In genomic region chr10:124517466-124517865, GRCh38 we compare ENCODE assay signal across 17 cellular contexts. TPM values are rescaled to one million over a fixed set of nuclear protein-coding genes. Genes with fewer than 3 reads are reported as not detected.
A peak's percentile ranks its signal among the peaks of the same experiment; 100 is the strongest.
DNase-seq lines count a peak whose midpoint lies in the region; ATAC-seq and TF ChIP-seq lines count a peak whose summit lies in the region.
"Had no signal": no experiment of that assay in that cellular context is flagged by ENCODE, and none has a peak within 500 bp of the region (broad histone marks: within the 10 kb centered on the region; RNA-seq: fewer than 3 reads in every experiment).

No MANE protein-coding gene starts in this region.

- no peaks in the 10 kb centered on the region for H3K27me3 ChIP-seq in osteoblast (ENCODE audit: insufficient read depth, low read length)
- H3K27me3 ChIP-seq: BE2C had no signal

- H3K27ac Mint-ChIP-seq in chondrocyte (ENCODE audit: unreplicated experiment) = no peak overlapping the region
- H3K27ac Mint-ChIP-seq: CD8-positive, alpha-beta T cell had no signal

- H3K27me3 Mint-ChIP-seq in chondrocyte (ENCODE audit: low read depth) = no peaks in the 10 kb centered on the region
- H3K27me3 Mint-ChIP-seq: IgD-negative memory B cell had no signal

- H3K36me3 Mint-ChIP-seq in chondrocyte (ENCODE audit: low read depth) = peaks cover 3% of the 10 kb centered on the region

- H3K9me3 Mint-ChIP-seq in chondrocyte (ENCODE audit: low read depth) = peaks cover 6% of the 10 kb centered on the region
- H3K9me3 Mint-ChIP-seq: CD8-positive, alpha-beta T cell; H9; IgD-negative memory B cell had no signal

- no peaks in the 10 kb centered on the region for H3K4me1 ChIP-seq in osteoblast (ENCODE audit: insufficient read depth, low read length)
- H3K4me1 ChIP-seq: A549, BE2C had no signal

- no peaks in the 10 kb centered on the region for H4K20me1 ChIP-seq in osteoblast (ENCODE audit: insufficient read depth, low read length)

- H3K4me3 Mint-ChIP-seq in chondrocyte (ENCODE audit: unreplicated experiment) = no peak overlapping the region
- H3K4me3 Mint-ChIP-seq: CD8-positive, alpha-beta T cell; H9; IgD-negative memory B cell had no signal

- intact Hi-C loops in cardiac septum (cut with DNase I) = no loop called here

- TF ChIP-seq CTCF in chondrocyte (IDR thresholded peaks at IDR 0.05) (no peak), osteoblast (IDR thresholded peaks at IDR 0.05; ENCODE audit: extremely low read depth, low read depth, low read length) (no peak)

- no peaks in the 10 kb centered on the region for H3K4me1 Mint-ChIP-seq in chondrocyte (ENCODE audit: low read depth)
- H3K4me1 Mint-ChIP-seq: IgD-negative memory B cell had no signal

- no peaks in the 10 kb centered on the region for H3K9me3 ChIP-seq in osteoblast (ENCODE audit: low read depth, low read length)
- H3K9me3 ChIP-seq: A549, BE2C had no signal

- H3K27ac ChIP-seq in osteoblast (ENCODE audit: low read depth, low read length) = no peak overlapping the region
- H3K27ac ChIP-seq: A549, C4-2B, GM23248 had no signal

- no peaks in the 10 kb centered on the region for H3K79me2 ChIP-seq in osteoblast (ENCODE audit: insufficient read depth, low read length)

- H3K4me2 ChIP-seq in osteoblast (ENCODE audit: insufficient read depth, low read length) = no peak overlapping the region
- H3K4me2 ChIP-seq: A549 had no signal

- H3K36me3 ChIP-seq in osteoblast (ENCODE audit: insufficient read depth, low read length) = no peaks in the 10 kb centered on the region
- H3K36me3 ChIP-seq: BE2C had no signal

- H2AFZ ChIP-seq in osteoblast (ENCODE audit: low read length) = no peak overlapping the region
- H2AFZ ChIP-seq: GM23248 had no signal

- DNase-seq in chondrocyte (ENCODE audit: low spot score) (peak; percentile 43), islet precursor cell (peak; percentile 48), osteoblast (ENCODE audit: insufficient read length, low spot score, missing footprints) (peak; percentile 19), NOMO-1 (lab: John Stamatoyannopoulos, UW; ENCODE audit: unreplicated experiment in 2 of 2) (no peak), cardiac septum (ENCODE audit: low spot score) (no peak)
- DNase-seq: BE2C; CD8-positive, alpha-beta T cell; COR-L47; DMS153; DND-41; GDM1; GM23248; H9 had no signal

- no peak for ATAC-seq in GM19351 (IDR thresholded peaks at IDR 0.05; ENCODE audit: unreplicated experiment)
- ATAC-seq: A549; CD8-positive, alpha-beta T cell had no signal

- H3K4me3 ChIP-seq in osteoblast (ENCODE audit: insufficient read depth, low read length) = no peak overlapping the region
- H3K4me3 ChIP-seq: A549, GM23248 had no signal

RNA-seq across cellular contexts. Expression of gene LHPP, which starts 55.8 kb away (rescaled TPM):
- total RNA-seq in chondrocyte (15.3 to 21.3 TPM (median 17.0 TPM) in 3 replicates), osteoblast (11.5 and 17.7 TPM in 2 replicates), cardiac septum (13.9 TPM)

Comparison
In these comparisons a context has a peak if more than half of its experiments do, and no peak if none do; other contexts are left out.
1. DNase-seq: peak in chondrocyte (single experiment), islet precursor cell (single experiment) and osteoblast (single experiment); none in NOMO-1 (0 of 2) and cardiac septum (single experiment).